16 cellular contexts compared by ENCODE assay signal in genomic region chr5:31096238-31096865, GRCh38.
DNase-seq lines count a peak whose midpoint lies in the region; ATAC-seq and TF ChIP-seq lines count a peak whose summit lies in the region.
"Had no signal": no experiment of that assay in that cellular context is flagged by ENCODE, and none has a peak within 500 bp of the region (broad histone marks: within the 10 kb centered on the region; RNA-seq: fewer than 3 reads in every experiment).

No MANE protein-coding gene starts in this region.

- no peaks in the 10 kb centered on the region for H3K9me3 ChIP-seq in WERI-Rb-1 (ENCODE audit: severe bottlenecking)
- H3K9me3 ChIP-seq: mucosa of descending colon had no signal

- no peaks in the 10 kb centered on the region for H3K36me3 Mint-ChIP-seq in chondrocyte (ENCODE audit: low read depth)
- no peaks in the 10 kb centered on the region for H3K36me3 Mint-ChIP-seq in stimulated activated memory B cell treated with anti-CD40 and anti-IgM and Interleukin-4, amounts not matched to agents 10 μg/mL and 1 μg/mL and 100 μg/mL, for 72 hours
- no peaks in the 10 kb centered on the region for H3K36me3 Mint-ChIP-seq in T-helper 2 cell treated with Interferon-gamma antibody and Interleukin-4, amounts not matched to agents 5 μg/mL and 100 μg/mL, for 36 hours (ENCODE audit: low read depth)

- H3K9me3 Mint-ChIP-seq in chondrocyte (ENCODE audit: low read depth): peaks cover 13% of the 10 kb centered on the region
- H3K9me3 Mint-ChIP-seq in stimulated activated memory B cell treated with anti-CD40 and anti-IgM and Interleukin-4, amounts not matched to agents 10 μg/mL and 1 μg/mL and 100 μg/mL, for 72 hours: peaks cover 6% of the 10 kb centered on the region
- peaks cover 7% of the 10 kb centered on the region for H3K9me3 Mint-ChIP-seq in T-helper 2 cell treated with Interferon-gamma antibody and Interleukin-4, amounts not matched to agents 5 μg/mL and 100 μg/mL, for 36 hours

- H3K27me3 Mint-ChIP-seq in chondrocyte (ENCODE audit: low read depth): no peaks in the 10 kb centered on the region
- no peaks in the 10 kb centered on the region for H3K27me3 Mint-ChIP-seq in stimulated activated memory B cell treated with anti-CD40 and anti-IgM and Interleukin-4, amounts not matched to agents 10 μg/mL and 1 μg/mL and 100 μg/mL, for 72 hours
- H3K27me3 Mint-ChIP-seq in T-helper 2 cell treated with Interferon-gamma antibody and Interleukin-4, amounts not matched to agents 5 μg/mL and 100 μg/mL, for 36 hours (ENCODE audit: low read depth): no peaks in the 10 kb centered on the region
- H3K27me3 Mint-ChIP-seq: B cell had no signal

- H3K27me3 ChIP-seq in WERI-Rb-1 (ENCODE audit: insufficient read depth, low read depth, severe bottlenecking): no peaks in the 10 kb centered on the region

- ATAC-seq in stimulated activated memory B cell treated with anti-CD40 and anti-IgM and Interleukin-4, amounts not matched to agents 10 μg/mL and 1 μg/mL and 100 μg/mL, for 72 hours: no peak
- ATAC-seq in HG02938 (IDR thresholded peaks at IDR 0.05; ENCODE audit: unreplicated experiment): no peak
- ATAC-seq: activated CD8-positive, alpha-beta T cell treated with anti-CD3 and anti-CD28 coated beads, Interleukin-2, amount 10 ng/mL, durations not matched to agents 7 days and 5 days; esophagus mucosa; mucosa of descending colon had no signal

- no peak overlapping the region for H3K27ac ChIP-seq in WERI-Rb-1

- no peak overlapping the region for H3K4me3 ChIP-seq in WERI-Rb-1 (ENCODE audit: low read depth, low read length)
- H3K4me3 ChIP-seq: mucosa of descending colon had no signal

- peaks cover 12% of the 10 kb centered on the region for H3K4me1 Mint-ChIP-seq in chondrocyte (ENCODE audit: low read depth)
- no peaks in the 10 kb centered on the region for H3K4me1 Mint-ChIP-seq in stimulated activated memory B cell treated with anti-CD40 and anti-IgM and Interleukin-4, amounts not matched to agents 10 μg/mL and 1 μg/mL and 100 μg/mL, for 72 hours
- no peaks in the 10 kb centered on the region for H3K4me1 Mint-ChIP-seq in T-helper 2 cell treated with Interferon-gamma antibody and Interleukin-4, amounts not matched to agents 5 μg/mL and 100 μg/mL, for 36 hours (ENCODE audit: low read depth)
- H3K4me1 Mint-ChIP-seq: B cell had no signal

- peak overlapping the region; percentile 87 for H3K27ac Mint-ChIP-seq in chondrocyte (ENCODE audit: unreplicated experiment)
- H3K27ac Mint-ChIP-seq in stimulated activated memory B cell treated with anti-CD40 and anti-IgM and Interleukin-4, amounts not matched to agents 10 μg/mL and 1 μg/mL and 100 μg/mL, for 72 hours: no peak overlapping the region
- no peak overlapping the region for H3K27ac Mint-ChIP-seq in T-helper 2 cell treated with Interferon-gamma antibody and Interleukin-4, amounts not matched to agents 5 μg/mL and 100 μg/mL, for 36 hours
- H3K27ac Mint-ChIP-seq: activated CD8-positive, alpha-beta T cell treated with anti-CD3 and anti-CD28 coated beads, Interleukin-2, amount 10 ng/mL, durations not matched to agents 7 days and 5 days; B cell had no signal

- DNase-seq in AG08396 (ENCODE audit: low spot score) (peak; percentile 56), M059J (ENCODE audit: low read depth) (peak; percentile 48), chondrocyte (ENCODE audit: low spot score) (no peak), kidney tubule cell (ENCODE audit: low spot score) (peak; percentile 31), WERI-Rb-1 (no peak)
- no peak for DNase-seq in T-helper 2 cell treated with Interferon-gamma antibody and Interleukin-4, amounts not matched to agents 5 μg/mL and 100 μg/mL, for 36 hours (ENCODE audit: low spot score)
- DNase-seq: activated CD8-positive, alpha-beta T cell treated with anti-CD3 and anti-CD28 coated beads, Interleukin-2, amount 10 ng/mL, durations not matched to agents 7 days and 5 days; activated gamma-delta T cell; cerebellar nuclear complex; NCI-H1092 treated with DMSO at 0.1 percent for 48 hours; stimulated activated naive CD4-positive, alpha-beta T cell had no signal

- no peak overlapping the region for H3K4me3 Mint-ChIP-seq in chondrocyte (ENCODE audit: unreplicated experiment)
- no peak overlapping the region for H3K4me3 Mint-ChIP-seq in stimulated activated memory B cell treated with anti-CD40 and anti-IgM and Interleukin-4, amounts not matched to agents 10 μg/mL and 1 μg/mL and 100 μg/mL, for 72 hours
- H3K4me3 Mint-ChIP-seq in T-helper 2 cell treated with Interferon-gamma antibody and Interleukin-4, amounts not matched to agents 5 μg/mL and 100 μg/mL, for 36 hours: no peak overlapping the region
- H3K4me3 Mint-ChIP-seq: activated CD8-positive, alpha-beta T cell treated with anti-CD3 and anti-CD28 coated beads, Interleukin-2, amount 10 ng/mL, durations not matched to agents 7 days and 5 days; B cell had no signal

- no peak for TF ChIP-seq CTCF in chondrocyte (IDR thresholded peaks at IDR 0.05)
- no peak for TF ChIP-seq CTCF in WERI-Rb-1 (IDR thresholded peaks at IDR 0.05; ENCODE audit: low read depth, low read length)

- no peaks in the 10 kb centered on the region for H3K36me3 ChIP-seq in WERI-Rb-1

Comparison
In these comparisons a context has a peak if more than half of its experiments do, and no peak if none do; other contexts are left out.
1. DNase-seq: peak in AG08396 (single experiment), M059J (single experiment) and kidney tubule cell (single experiment); none in chondrocyte (single experiment), WERI-Rb-1 (single experiment) and T-helper 2 cell treated with Interferon-gamma antibody and Interleukin-4, amounts not matched to agents 5 μg/mL and 100 μg/mL, for 36 hours (single experiment).